ENCODE assay signal across 6 cellular contexts in the genomic region with DNA sequence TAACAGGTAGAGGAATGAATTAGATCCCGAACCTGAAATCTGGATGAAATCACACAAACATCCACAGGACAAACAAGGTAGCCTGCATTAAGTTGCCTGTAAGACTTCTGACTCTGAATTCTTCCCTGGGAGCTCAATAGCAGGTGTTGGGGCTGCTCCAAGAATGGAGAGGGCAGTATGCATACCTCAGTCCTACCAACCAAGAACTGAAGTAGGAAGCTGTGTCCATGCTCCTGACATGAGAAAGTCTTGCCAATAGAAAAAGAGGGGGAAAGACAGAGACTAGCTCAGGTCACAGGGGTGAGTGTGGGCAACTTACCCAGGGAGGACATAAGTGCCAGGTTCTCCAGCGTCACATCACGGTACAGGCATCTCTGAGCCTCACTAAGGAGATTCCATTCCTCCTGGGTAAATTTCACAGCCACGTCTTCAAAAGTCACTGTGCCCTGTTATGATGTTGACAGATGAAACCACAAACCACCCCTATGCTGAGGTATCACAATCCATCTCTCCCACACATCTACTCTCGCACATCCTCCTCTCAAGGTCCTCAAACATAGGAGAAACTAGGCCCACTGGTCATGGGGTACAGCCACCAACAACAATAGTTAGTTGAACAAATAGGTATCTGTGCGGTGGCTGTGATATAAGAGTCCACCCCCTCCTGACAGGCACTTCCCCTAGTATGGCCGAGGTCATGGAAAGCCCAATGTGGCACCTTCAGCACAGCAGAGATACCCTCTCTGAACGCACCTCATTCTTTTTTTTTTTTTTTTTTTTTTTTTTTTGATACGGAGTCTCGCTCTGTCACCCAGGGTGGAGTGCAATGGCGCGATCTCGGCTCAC. TPM values are rescaled to one million over a fixed set of nuclear protein-coding genes. Genes with fewer than 3 reads are reported as not detected.
A peak's percentile ranks its signal among the peaks of the same experiment; 100 is the strongest.
DNase-seq lines count a peak whose midpoint lies in the region; ATAC-seq and TF ChIP-seq lines count a peak whose summit lies in the region.
"Not testable (repeated sequence)": the region's sequence is repeated elsewhere in the genome, so short reads cannot be mapped to it uniquely, and the experiment has no call there.

No MANE protein-coding gene starts in this region.

- in situ Hi-C loops in GM23248 (cut with MboI); transverse colon (cut with MboI; ENCODE audit: low pct_ligation_motif_present in 1 of 4, low pct_unique_long_range_greater_than_20kb in 1 of 4, low sequenced_read_pairs in 3 of 4): not testable (repeated sequence)

- POLR2A ChIA-PET in SK-N-SH (lab: Yijun Ruan, JAX) = not testable (repeated sequence)
- POLR2A ChIA-PET in activated naive CD8-positive, alpha-beta T cell treated with anti-CD3 and anti-CD28 coated beads, Interleukin-2, amount 10 ng/mL, durations not matched to agents 7 days and 5 days (lab: Charles Lee) = interaction anchor here (0.7 kb wide), 1 partner anchor 279 kb away, joined by 3 read pairs; no protein-coding TSS in a partner anchor

- not testable (repeated sequence) for H3K27ac ChIP-seq in GM23248; SK-N-SH (ENCODE audit: low read depth in 2 of 2, low read length in 1 of 2); neural cell (ENCODE audit: low read length)
- peak overlapping the region; percentile 83 to 88 (median 86) for H3K27ac ChIP-seq in transverse colon

- H3K27me3 Mint-ChIP-seq in activated naive CD8-positive, alpha-beta T cell treated with anti-CD3 and anti-CD28 coated beads, Interleukin-2, amount 10 ng/mL, durations not matched to agents 7 days and 5 days = not testable (repeated sequence)

- CTCF ChIA-PET in SK-N-SH (lab: Yijun Ruan, JAX) = not testable (repeated sequence)

- not testable (repeated sequence) for H3K4me2 ChIP-seq in GM23248 (ENCODE audit: unreplicated experiment); neural cell (ENCODE audit: low read length)
- peak overlapping the region; percentile 78 for H3K4me2 ChIP-seq in SK-N-SH

- not testable (repeated sequence) for H2AFZ ChIP-seq in GM23248; SK-N-SH (ENCODE audit: low read depth); neural cell (ENCODE audit: low read depth, low read length)

- TF ChIP-seq CTCF in SK-N-SH (IDR thresholded peaks at IDR 0.05); fibroblast of villous mesenchyme (IDR thresholded peaks at IDR 0.05; ENCODE audit: insufficient read depth, low read depth, low read length); neural cell (IDR thresholded peaks at IDR 0.05; ENCODE audit: poor library complexity, severe bottlenecking); transverse colon (IDR thresholded peaks at IDR 0.05): not testable (repeated sequence)

- H3K79me2 ChIP-seq in GM23248 (ENCODE audit: insufficient read depth) = peaks cover 68% of the 10 kb centered on the region
- peaks cover 18% of the 10 kb centered on the region; the same call in 1 of the 2 replicates for H3K79me2 ChIP-seq in SK-N-SH (ENCODE audit: insufficient read depth)
- H3K79me2 ChIP-seq in neural cell (replicated peaks; ENCODE audit: insufficient read depth, low read length) = not testable (repeated sequence)

- not testable (repeated sequence) for H3K4me1 ChIP-seq in GM23248 (ENCODE audit: insufficient read depth); SK-N-SH (ENCODE audit: control insufficient read depth in 1 of 2, insufficient read depth in 2 of 2, low read depth in 1 of 2, low read length in 1 of 2)
- H3K4me1 ChIP-seq in transverse colon = peaks cover 4 to 40% (median 27%) of the 10 kb centered on the region in 4 donors

- intact Hi-C loops in transverse colon (cut with DNase I; ENCODE audit: low total_unique reads) = not testable (repeated sequence)

- not testable (repeated sequence) for TF ChIP-seq RAD21 in SK-N-SH (IDR thresholded peaks at IDR 0.05; ENCODE audit: low read length); neural cell (conservative IDR thresholded peaks at IDR 0.05)

- H3K4me3 Mint-ChIP-seq in activated naive CD8-positive, alpha-beta T cell treated with anti-CD3 and anti-CD28 coated beads, Interleukin-2, amount 10 ng/mL, durations not matched to agents 7 days and 5 days = peak overlapping the region; percentile 69

- not testable (repeated sequence) for H3K27me3 ChIP-seq in GM23248 (replicated peaks; ENCODE audit: insufficient read depth); SK-N-SH (ENCODE audit: insufficient read depth); neural cell (ENCODE audit: insufficient read depth, low read depth, low read length); transverse colon

- not testable (repeated sequence) for ATAC-seq in activated naive CD8-positive, alpha-beta T cell treated with anti-CD3 and anti-CD28 coated beads, Interleukin-2, amount 10 ng/mL, durations not matched to agents 7 days and 5 days (ENCODE audit: low read depth)

- not testable (repeated sequence) for TF ChIP-seq POLR2A in transverse colon (IDR thresholded peaks at IDR 0.05)

- H3K4me1 Mint-ChIP-seq in activated naive CD8-positive, alpha-beta T cell treated with anti-CD3 and anti-CD28 coated beads, Interleukin-2, amount 10 ng/mL, durations not matched to agents 7 days and 5 days = peaks cover 29% of the 10 kb centered on the region

- H3K9me2 ChIP-seq in GM23248 (ENCODE audit: insufficient read depth); SK-N-SH; neural cell (ENCODE audit: insufficient read depth, low read length): not testable (repeated sequence)

- peak overlapping the region; percentile 68 for H3K27ac Mint-ChIP-seq in activated naive CD8-positive, alpha-beta T cell treated with anti-CD3 and anti-CD28 coated beads, Interleukin-2, amount 10 ng/mL, durations not matched to agents 7 days and 5 days

- WGBS in GM23248 (ENCODE audit: low coverage in 1 of 2, low lambda C conversion rate in 2 of 2, missing lambda C conversion rate in 2 of 2), 2 experiments = 83 to 85% methylated on average over 13 of the region's 13 CpGs
- WGBS in SK-N-SH (ENCODE audit: low lambda C conversion rate) = 95% methylated on average over 11 of the region's 13 CpGs
- WGBS in transverse colon (ENCODE audit: low coverage in 1 of 2), 2 donors = 85 to 88% methylated on average over 4 to 13 of the region's 13 CpGs

- H3K9me3 ChIP-seq in GM23248 (ENCODE audit: low read depth); SK-N-SH; neural cell (ENCODE audit: low read length); transverse colon: not testable (repeated sequence)

- not testable (repeated sequence) for H3K36me3 ChIP-seq in GM23248 (ENCODE audit: low read depth); neural cell (ENCODE audit: insufficient read depth, low read length)
- H3K36me3 ChIP-seq in SK-N-SH (replicated peaks in 1 of 2; ENCODE audit: control insufficient read depth in 1 of 2, insufficient read depth in 2 of 2, low read length in 1 of 2) (peaks cover 7 to 11% of the 10 kb centered on the region in 2 experiments), transverse colon (peaks cover 0 to 18% (median 5%) of the 10 kb centered on the region in 4 donors)

- TF ChIP-seq EP300 in SK-N-SH (IDR thresholded peaks at IDR 0.05; ENCODE audit: borderline replicate concordance in 1 of 2, low read depth in 1 of 2, low read length in 1 of 2); neural cell (conservative IDR thresholded peaks at IDR 0.05; ENCODE audit: poor library complexity, severe bottlenecking); transverse colon (IDR thresholded peaks at IDR 0.05; ENCODE audit: low read depth): not testable (repeated sequence)

- H3K4me3 ChIP-seq in GM23248 = peak overlapping the region; percentile 93; the same call in 1 of the 2 replicates
- H3K4me3 ChIP-seq in SK-N-SH (ENCODE audit: low read depth in 2 of 2, low read length in 1 of 2) = peak overlapping the region; percentile 82 to 90; a peak in 3 of 4 replicates
- peak overlapping the region; percentile 88 for H3K4me3 ChIP-seq in fibroblast of villous mesenchyme (ENCODE audit: low read depth, low read length)
- H3K4me3 ChIP-seq in neural cell (ENCODE audit: low read length) = peak overlapping the region; percentile 94
- peak overlapping the region in 3 of 4 donors; percentile 70 to 72 (median 71) for H3K4me3 ChIP-seq in transverse colon

- H3K36me3 Mint-ChIP-seq in activated naive CD8-positive, alpha-beta T cell treated with anti-CD3 and anti-CD28 coated beads, Interleukin-2, amount 10 ng/mL, durations not matched to agents 7 days and 5 days = peaks cover 26% of the 10 kb centered on the region

- H4K20me1 ChIP-seq in GM23248 (ENCODE audit: insufficient read depth); SK-N-SH (ENCODE audit: insufficient read depth); neural cell (ENCODE audit: insufficient read depth): not testable (repeated sequence)

- not testable (repeated sequence) for H3K9me3 Mint-ChIP-seq in activated naive CD8-positive, alpha-beta T cell treated with anti-CD3 and anti-CD28 coated beads, Interleukin-2, amount 10 ng/mL, durations not matched to agents 7 days and 5 days

- DNase-seq in GM23248; SK-N-SH; activated naive CD8-positive, alpha-beta T cell treated with anti-CD3 and anti-CD28 coated beads, Interleukin-2, amount 10 ng/mL, durations not matched to agents 7 days and 5 days; fibroblast of villous mesenchyme (ENCODE audit: low read depth); transverse colon: not testable (repeated sequence)

- 0 out of 2 replicates have a peak overlapping the region, but pooled peaks have one; percentile 91 for H3K9ac ChIP-seq in GM23248
- H3K9ac ChIP-seq in SK-N-SH; neural cell (ENCODE audit: low read length): not testable (repeated sequence)

- not testable (repeated sequence) for H3F3A ChIP-seq in GM23248 (ENCODE audit: insufficient read depth); SK-N-SH (replicated peaks; ENCODE audit: insufficient read depth); neural cell (ENCODE audit: insufficient read depth, low read length, poor library complexity, severe bottlenecking)

RNA-seq across cellular contexts. Expression of gene ZNF552, which starts 1.5 kb away (rescaled TPM):
- 2.9 and 4.3 TPM in 2 replicates for total RNA-seq in GM23248 (2014; rRNA removed; shearing (Covaris generic))
- polyA plus RNA-seq in GM23248 (2016; fragmentation: Nextera tagmentation; extraction: Ambion mirVana) = 2.7 and 3.2 TPM in 2 replicates
- 3.2 and 4.4 TPM in 2 replicates for polyA plus RNA-seq in SK-N-SH (2012; rRNA removed)
- 2.0 and 2.8 TPM in 2 replicates for polyA plus RNA-seq in SK-N-SH (2012; cell fraction: cytosol; rRNA removed)
- polyA plus RNA-seq in SK-N-SH (2012; cell fraction: nucleus; rRNA removed) = 13.4 and 15.9 TPM in 2 replicates
- 10 to 100 TPM; 10.8 to 13.6 TPM for total RNA-seq in activated naive CD8-positive, alpha-beta T cell treated with anti-CD3 and anti-CD28 coated beads, Interleukin-2, amount 10 ng/mL, durations not matched to agents 7 days and 5 days
- total RNA-seq in fibroblast of villous mesenchyme = 7.4 and 12.1 TPM in 2 replicates
- 6.0 and 8.8 TPM in 2 replicates for polyA plus RNA-seq in neural cell
- polyA minus RNA-seq in neural cell = 12.2 and 17.7 TPM in 2 replicates
- total RNA-seq in transverse colon = 100 to 1,000 TPM in 1 of 4 donors, 10 to 100 TPM in 3; 41.2 to 145 (median 68.8) TPM

RNA-seq across cellular contexts. Expression of gene ZNF587B, which starts 16.9 kb away (rescaled TPM):
- total RNA-seq in GM23248 (2014; rRNA removed; shearing (Covaris generic)) = 10.1 and 14.0 TPM in 2 replicates
- polyA plus RNA-seq in GM23248 (2016; fragmentation: Nextera tagmentation; extraction: Ambion mirVana) (5.1 TPM in 2 replicates), SK-N-SH (2012; rRNA removed) (2.4 and 4.5 TPM in 2 replicates), neural cell (5.7 and 6.7 TPM in 2 replicates)
- polyA plus RNA-seq in SK-N-SH (2012; cell fraction: cytosol; rRNA removed) = 1.1 TPM in 2 replicates
- polyA plus RNA-seq in SK-N-SH (2012; cell fraction: nucleus; rRNA removed) = 9.4 and 15.1 TPM in 2 replicates
- 10 to 100 TPM; 19.1 to 21.0 TPM for total RNA-seq in activated naive CD8-positive, alpha-beta T cell treated with anti-CD3 and anti-CD28 coated beads, Interleukin-2, amount 10 ng/mL, durations not matched to agents 7 days and 5 days
- total RNA-seq in fibroblast of villous mesenchyme (25.1 and 28.1 TPM in 2 replicates), transverse colon (10 to 100 TPM; 16.1 to 34.4 (median 22.0) TPM)
- 26.3 and 27.4 TPM in 2 replicates for polyA minus RNA-seq in neural cell

RNA-seq across cellular contexts. Expression of gene ZNF587, which starts 36.5 kb away (rescaled TPM):
- 10.0 and 14.3 TPM in 2 replicates for total RNA-seq in GM23248 (2014; rRNA removed; shearing (Covaris generic))
- polyA plus RNA-seq in GM23248 (2016; fragmentation: Nextera tagmentation; extraction: Ambion mirVana) (6.9 and 8.0 TPM in 2 replicates), SK-N-SH (2012; rRNA removed) (7.4 and 12.1 TPM in 2 replicates), neural cell (16.8 and 23.3 TPM in 2 replicates)
- 4.2 and 5.4 TPM in 2 replicates for polyA plus RNA-seq in SK-N-SH (2012; cell fraction: cytosol; rRNA removed)
- 21.2 and 40.0 TPM in 2 replicates for polyA plus RNA-seq in SK-N-SH (2012; cell fraction: nucleus; rRNA removed)
- 10 to 100 TPM; 46.6 to 52.7 TPM for total RNA-seq in activated naive CD8-positive, alpha-beta T cell treated with anti-CD3 and anti-CD28 coated beads, Interleukin-2, amount 10 ng/mL, durations not matched to agents 7 days and 5 days
- total RNA-seq in fibroblast of villous mesenchyme (22.2 and 29.8 TPM in 2 replicates), transverse colon (10 to 100 TPM; 22.4 to 61.0 (median 44.8) TPM)
- polyA minus RNA-seq in neural cell = 62.4 and 65.0 TPM in 2 replicates

RNA-seq across cellular contexts. Expression of gene ZNF586, which starts 43.7 kb away (rescaled TPM):
- total RNA-seq in GM23248 (2014; rRNA removed; shearing (Covaris generic)) = 8.1 and 20.6 TPM in 2 replicates
- polyA plus RNA-seq in GM23248 (2016; fragmentation: Nextera tagmentation; extraction: Ambion mirVana) (5.1 and 5.8 TPM in 2 replicates), SK-N-SH (2012; rRNA removed) (3.5 and 3.7 TPM in 2 replicates), neural cell (22.0 and 23.7 TPM in 2 replicates)
- 3.4 and 4.2 TPM in 2 replicates for polyA plus RNA-seq in SK-N-SH (2012; cell fraction: cytosol; rRNA removed)
- 7.5 and 8.2 TPM in 2 replicates for polyA plus RNA-seq in SK-N-SH (2012; cell fraction: nucleus; rRNA removed)
- total RNA-seq in activated naive CD8-positive, alpha-beta T cell treated with anti-CD3 and anti-CD28 coated beads, Interleukin-2, amount 10 ng/mL, durations not matched to agents 7 days and 5 days = 10 to 100 TPM; 29.0 to 29.2 TPM
- total RNA-seq in fibroblast of villous mesenchyme (12.2 and 22.9 TPM in 2 replicates), transverse colon (10 to 100 TPM; 20.8 to 79.2 (median 27.3) TPM)
- 61.4 and 66.3 TPM in 2 replicates for polyA minus RNA-seq in neural cell
